8 cellular contexts compared by ENCODE assay signal in the genomic region with DNA sequence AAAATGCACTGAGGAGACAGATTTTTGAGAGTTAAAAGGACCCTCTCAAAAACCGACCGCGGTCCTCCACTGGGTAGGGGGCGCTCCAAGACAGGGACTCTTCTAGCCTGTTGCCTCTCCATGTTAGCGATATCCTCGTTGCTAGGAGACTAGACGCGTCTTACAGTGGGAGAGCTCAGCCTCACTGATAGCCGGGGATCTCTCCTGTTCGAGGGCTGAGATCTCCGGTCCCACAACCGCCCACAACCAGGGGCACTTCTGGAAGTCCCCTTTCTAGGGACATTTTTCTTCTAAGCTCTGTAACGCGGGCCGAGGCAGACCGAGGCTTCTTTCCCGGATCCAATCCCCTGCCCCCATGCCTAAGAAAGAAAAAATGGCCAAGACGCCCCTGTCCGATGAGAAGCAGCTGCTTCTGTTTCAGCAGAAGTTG. TPM values are rescaled to one million over a fixed set of nuclear protein-coding genes. Genes with fewer than 3 reads are reported as not detected.
A peak's percentile ranks its signal among the peaks of the same experiment; 100 is the strongest.
DNase-seq lines count a peak whose midpoint lies in the region; TF ChIP-seq lines count a peak whose summit lies in the region.

No MANE protein-coding gene starts in this region.

- peak overlapping the region; percentile 84 for H2AFZ ChIP-seq in neuronal stem cell (ENCODE audit: low read length)

- no peak overlapping the region for H3K18ac ChIP-seq in neuronal stem cell (ENCODE audit: low read length)

- no CpG with 5 or more reads among the region's 19 CpGs for WGBS in neuronal stem cell (ENCODE audit: extremely low coverage in 2 of 2, insufficient read length in 2 of 2, insufficient replicate concordance in 1 of 2), 2 donors

- H3K36me3 ChIP-seq in Peyer's patch (no peaks in the 10 kb centered on the region), neuronal stem cell (replicated peaks in 1 of 2; ENCODE audit: control insufficient read depth in 2 of 2, insufficient read depth in 2 of 2, low read length in 2 of 2) (no peaks in the 10 kb centered on the region), stomach smooth muscle (ENCODE audit: control insufficient read depth in 2 of 2, insufficient read depth in 2 of 2, low read length in 2 of 2) (no peaks in the 10 kb centered on the region)

- no peaks in the 10 kb centered on the region for H3K4me1 ChIP-seq in Peyer's patch
- H3K4me1 ChIP-seq in neuronal stem cell (ENCODE audit: control insufficient read depth in 2 of 2, insufficient read depth in 1 of 2, low read depth in 1 of 2, low read length in 2 of 2) = peaks cover 0 to 2% of the 10 kb centered on the region in 2 donors
- H3K4me1 ChIP-seq in stomach smooth muscle (ENCODE audit: control insufficient read depth, insufficient read depth, low read length) = peaks cover 6% of the 10 kb centered on the region

- H3K27ac ChIP-seq in Peyer's patch (no peak overlapping the region), neuronal stem cell (replicated peaks; ENCODE audit: low read length) (no peak overlapping the region), stomach smooth muscle (ENCODE audit: low read length) (no peak overlapping the region)

- H2BK120ac ChIP-seq in neuronal stem cell (ENCODE audit: low read depth, low read length) = no peak overlapping the region

- H3K9me3 ChIP-seq in Peyer's patch (no peaks in the 10 kb centered on the region), neuronal stem cell (replicated peaks in 1 of 2; ENCODE audit: control insufficient read depth in 2 of 2, insufficient read depth in 1 of 2, low read depth in 1 of 2, low read length in 2 of 2) (no peaks in the 10 kb centered on the region), stomach smooth muscle (ENCODE audit: control insufficient read depth in 2 of 2, low read length in 2 of 2) (no peaks in the 10 kb centered on the region)

- H3K4ac ChIP-seq in neuronal stem cell (ENCODE audit: low read length) = no peak overlapping the region

- H2BK12ac ChIP-seq in neuronal stem cell (ENCODE audit: low read length) = no peak overlapping the region

- no peak overlapping the region for H3K23ac ChIP-seq in neuronal stem cell (ENCODE audit: low read depth, low read length, poor library complexity)

- H2AK5ac ChIP-seq in neuronal stem cell (ENCODE audit: low read depth, low read length) = no peak overlapping the region

- H2BK5ac ChIP-seq in neuronal stem cell (ENCODE audit: low read length) = no peak overlapping the region

- peak; percentile 74 for DNase-seq in AG08395 (ENCODE audit: low spot score)
- peak; percentile 56 for DNase-seq in GM19240 (ENCODE audit: insufficient read length, low spot score)
- peak; percentile 36 for DNase-seq in HuH-7.5 (ENCODE audit: low spot score)
- DNase-seq in Peyer's patch = peak; percentile 65 to 86 (median 67)
- peak; percentile 68 for DNase-seq in activated effector memory CD4-positive, alpha-beta T cell treated with Interleukin-2 at 50 U/mL for 16 hours
- DNase-seq in fibroblast of villous mesenchyme (ENCODE audit: low read depth) = peak; percentile 85
- peak; percentile 64 for DNase-seq in neuronal stem cell (ENCODE audit: low spot score)

- H3K9ac ChIP-seq in neuronal stem cell (ENCODE audit: low read depth, low read length, poor library complexity) (no peak overlapping the region), stomach smooth muscle (ENCODE audit: low read length in 2 of 2) (peak overlapping the region; percentile 29 to 50)

- peak overlapping the region; percentile 65 for H3K4me2 ChIP-seq in neuronal stem cell (ENCODE audit: insufficient read depth, low read length, poor library complexity, severe bottlenecking)

- peak in 5 of 6 experiments; percentile 5 to 68 (median 52) for TF ChIP-seq CTCF in Peyer's patch (IDR thresholded peaks at IDR 0.05)
- TF ChIP-seq CTCF in fibroblast of villous mesenchyme (IDR thresholded peaks at IDR 0.05; ENCODE audit: insufficient read depth, low read depth, low read length) = peak; percentile 64

- no peaks in the 10 kb centered on the region for H3K79me1 ChIP-seq in neuronal stem cell (ENCODE audit: low read depth, low read length)

- no peak overlapping the region for H3K14ac ChIP-seq in neuronal stem cell (ENCODE audit: low read length)

- H3K27me3 ChIP-seq in Peyer's patch (no peaks in the 10 kb centered on the region), neuronal stem cell (ENCODE audit: control insufficient read depth in 3 of 3, insufficient read depth in 3 of 3, low read depth in 1 of 3, low read length in 3 of 3) (peaks cover 0 to 4% (median 0%) of the 10 kb centered on the region in 3 experiments), stomach smooth muscle (ENCODE audit: control insufficient read depth in 1 of 2, insufficient read depth in 2 of 2, low read length in 2 of 2) (no peaks in the 10 kb centered on the region)

- H2BK15ac ChIP-seq in neuronal stem cell (ENCODE audit: low read length) = no peak overlapping the region

- H4K8ac ChIP-seq in neuronal stem cell (ENCODE audit: low read depth, low read length) = no peak overlapping the region

- TF ChIP-seq POLR2A in Peyer's patch (IDR thresholded peaks at IDR 0.05) = no peak

- H3K4me3 ChIP-seq in Peyer's patch (peak overlapping the region; percentile 23 to 37 (median 28)), fibroblast of villous mesenchyme (ENCODE audit: low read depth, low read length) (peak overlapping the region; percentile 52), neuronal stem cell (ENCODE audit: low read length in 2 of 2) (peak overlapping the region; percentile 48 to 66), stomach smooth muscle (ENCODE audit: low read length in 2 of 2) (peak overlapping the region; percentile 69 to 75)

- no peak overlapping the region for H4K91ac ChIP-seq in neuronal stem cell (ENCODE audit: low read depth, low read length, poor library complexity)

RNA-seq across cellular contexts. Expression of gene FKBP11, which starts 21.3 kb away (rescaled TPM):
- total RNA-seq in Peyer's patch (10 to 100 TPM in 2 of 4 donors, 1 to 10 TPM in 2; 7.5 to 26.9 (median 12.6) TPM), fibroblast of villous mesenchyme (21.9 and 25.5 TPM in 2 replicates)
- polyA plus RNA-seq in neuronal stem cell (2013, experiment 1 of 2) = 12.1 TPM
- polyA plus RNA-seq in neuronal stem cell (2013, experiment 2 of 2) = 11.6 TPM

RNA-seq across cellular contexts. Expression of gene RND1, which starts 38.3 kb away (rescaled TPM):
- total RNA-seq in Peyer's patch (1 to 10 TPM in 2 of 4 donors, under 1 TPM in 1, not detected in 1; 0.80 to 2.2 (median 1.6) TPM), fibroblast of villous mesenchyme (under 0.01 TPM in 1 of 2 replicates, not detected in the other)
- polyA plus RNA-seq in neuronal stem cell (2013, experiment 1 of 2) = 7.0 TPM
- 7.1 TPM for polyA plus RNA-seq in neuronal stem cell (2013, experiment 2 of 2)

RNA-seq across cellular contexts. Expression of gene DDX23, which starts 52.0 kb away (rescaled TPM):
- total RNA-seq in Peyer's patch (100 to 1,000 TPM in 2 of 4 donors, 10 to 100 TPM in 2; 68.0 to 143 (median 104) TPM), fibroblast of villous mesenchyme (51.9 and 64.3 TPM in 2 replicates)
- polyA plus RNA-seq in neuronal stem cell (2013, experiment 1 of 2) = 60.8 TPM
- 59.3 TPM for polyA plus RNA-seq in neuronal stem cell (2013, experiment 2 of 2)

RNA-seq across cellular contexts. Expression of gene ARF3, which starts 53.3 kb away (rescaled TPM):
- total RNA-seq in Peyer's patch (100 to 1,000 TPM in 1 of 4 donors, 10 to 100 TPM in 3; 49.3 to 217 (median 63.5) TPM), fibroblast of villous mesenchyme (49.3 and 68.2 TPM in 2 replicates)
- 72.0 TPM for polyA plus RNA-seq in neuronal stem cell (2013, experiment 1 of 2)
- 77.4 TPM for polyA plus RNA-seq in neuronal stem cell (2013, experiment 2 of 2)
